ENCODE assay signal across 21 cellular contexts in genomic region chr10:113558336-113558735, GRCh38. TPM values are rescaled to one million over a fixed set of nuclear protein-coding genes. Genes with fewer than 3 reads are reported as not detected.
A peak's percentile ranks its signal among the peaks of the same experiment; 100 is the strongest.
DNase-seq lines count a peak whose midpoint lies in the region; TF ChIP-seq lines count a peak whose summit lies in the region.
"Had no signal": no experiment of that assay in that cellular context is flagged by ENCODE, and none has a peak within 500 bp of the region (broad histone marks: within the 10 kb centered on the region; RNA-seq: fewer than 3 reads in every experiment).

No MANE protein-coding gene starts in this region.

- no peak overlapping the region for H2BK5ac ChIP-seq in trophoblast cell (ENCODE audit: low read depth, low read length, poor library complexity)

- H3K23ac ChIP-seq in trophoblast cell (ENCODE audit: low read length) = no peak overlapping the region

- no peak overlapping the region for H2AK5ac ChIP-seq in trophoblast cell (ENCODE audit: low read length)

- CTCF ChIA-PET in HEK293 (lab: Yijun Ruan, JAX) = interaction anchor here (0.7 kb wide), 1 partner anchor 112 kb away, joined by 3 read pairs; no protein-coding TSS in a partner anchor
- CTCF ChIA-PET in CD8-positive, alpha-beta memory T cell (lab: Charles Lee) = no interaction called here

- TF ChIP-seq CTCF in HEK293 (tag by site-specific recombination; IDR thresholded peaks at IDR 0.05) = no peak

- no peak overlapping the region for H4K12ac ChIP-seq in trophoblast cell (ENCODE audit: low read depth, low read length)

- H3K27me3 Mint-ChIP-seq in CD8-positive, alpha-beta memory T cell = peaks cover 8 to 49% of the 10 kb centered on the region in 2 donors

- no peaks in the 10 kb centered on the region for H3K79me2 ChIP-seq in trophoblast cell (ENCODE audit: control insufficient read depth, insufficient read depth, low read length, poor library complexity)

- H3K4me3 ChIP-seq in HEK293 (ENCODE audit: low read depth, low read length) (no peak overlapping the region), iPS-20b (ENCODE audit: low read length) (peak overlapping the region; percentile 31; the same call in 1 of the 2 replicates), trophoblast cell (ENCODE audit: low read depth, low read length) (no peak overlapping the region)
- no peak overlapping the region for H3K4me3 ChIP-seq in CD8-positive, alpha-beta memory T cell (ENCODE audit: low read length)
- H3K4me3 ChIP-seq: left lung, sigmoid colon, transverse colon had no signal

- H3K4me3 Mint-ChIP-seq in CD8-positive, alpha-beta memory T cell = peak overlapping the region in 1 of 7 donors; percentile 11
- H3K4me3 Mint-ChIP-seq: activated naive CD4-positive, alpha-beta T cell treated with anti-CD3 and anti-CD28 coated beads for 36 hours; T-helper 1 cell treated with Interleukin-12 subunit alpha and Interleukin-12 subunit beta and Interleukin-4 antibody, amounts not matched to agents 30 μg/mL and 1 μg/mL, for 36 hours had no signal

- H3K9me3 Mint-ChIP-seq in CD8-positive, alpha-beta memory T cell = no peaks in the 10 kb centered on the region
- H3K9me3 Mint-ChIP-seq: activated naive CD4-positive, alpha-beta T cell treated with anti-CD3 and anti-CD28 coated beads for 36 hours; CD4-positive, alpha-beta memory T cell; T-helper 1 cell treated with Interleukin-12 subunit alpha and Interleukin-12 subunit beta and Interleukin-4 antibody, amounts not matched to agents 30 μg/mL and 1 μg/mL, for 36 hours had no signal

- no peak overlapping the region for H2BK12ac ChIP-seq in trophoblast cell (ENCODE audit: low read length)

- H3K27me3 ChIP-seq in iPS-20b (ENCODE audit: insufficient read depth, low read length) (peaks cover 100% of the 10 kb centered on the region), trophoblast cell (ENCODE audit: insufficient read depth, low read length) (peaks cover 8% of the 10 kb centered on the region)
- H3K27me3 ChIP-seq in CD8-positive, alpha-beta memory T cell (ENCODE audit: insufficient read depth, low read length, poor library complexity, severe bottlenecking) = no peaks in the 10 kb centered on the region
- H3K27me3 ChIP-seq: sigmoid colon, transverse colon had no signal

- H3K79me1 ChIP-seq in trophoblast cell (ENCODE audit: low read length) = no peaks in the 10 kb centered on the region

- H3K27ac ChIP-seq in HEK293 (ENCODE audit: extremely low read depth, low read depth, low read length) (no peak overlapping the region), iPS-20b (ENCODE audit: low read length) (no peak overlapping the region), trophoblast cell (ENCODE audit: low read depth, low read length) (no peak overlapping the region)
- no peak overlapping the region for H3K27ac ChIP-seq in CD8-positive, alpha-beta memory T cell (ENCODE audit: low read depth, low read length)
- H3K27ac ChIP-seq: left lung, sigmoid colon, transverse colon had no signal

- H3K18ac ChIP-seq in trophoblast cell (ENCODE audit: low read length) = no peak overlapping the region

- no peaks in the 10 kb centered on the region for H3K36me3 ChIP-seq in HEK293 (ENCODE audit: control insufficient read depth in 2 of 2, insufficient read depth in 1 of 2, low read length in 2 of 2)
- no peaks in the 10 kb centered on the region for H3K36me3 ChIP-seq in iPS-20b (ENCODE audit: insufficient read depth, low read depth, low read length)
- H3K36me3 ChIP-seq in trophoblast cell (ENCODE audit: control insufficient read depth in 1 of 2, insufficient read depth in 2 of 2, low read length in 2 of 2) = no peaks in the 10 kb centered on the region
- no peaks in the 10 kb centered on the region for H3K36me3 ChIP-seq in CD8-positive, alpha-beta memory T cell (ENCODE audit: insufficient read depth, low read length)
- H3K36me3 ChIP-seq: left lung, sigmoid colon, transverse colon had no signal

- no CpG with 5 or more reads among the region's 8 CpGs for WGBS in trophoblast cell (ENCODE audit: extremely low coverage, insufficient coverage, insufficient read length)

- DNase-seq in ecto neural progenitor cell (ENCODE audit: low spot score) = peak; percentile 59
- peak; percentile 30 to 69 for DNase-seq in trophoblast cell
- DNase-seq in CD8-positive, alpha-beta memory T cell = no peak
- DNase-seq in NCI-H1417 treated with DMSO at 0.1 percent for 48 hours (lab: John Stamatoyannopoulos, UW) = no peak
- DNase-seq in activated CD8-positive, alpha-beta memory T cell treated with anti-CD3 and anti-CD28 coated beads, Interleukin-2, amount 50 U/mL, for 4 hours = no peak
- DNase-seq in superior temporal gyrus (ENCODE audit: extremely low spot score) = no peak
- DNase-seq: activated CD4-positive, alpha-beta T cell treated with anti-CD3 and anti-CD28 coated beads, Interleukin-2, amount 50 U/mL, for 4 hours; activated naive CD4-positive, alpha-beta T cell treated with anti-CD3 and anti-CD28 coated beads for 36 hours; CD4-positive, alpha-beta memory T cell; DND-41; left lung; PC-3; sigmoid colon; stimulated activated naive CD4-positive, alpha-beta T cell treated with Interleukin-2 at 50 U/mL for 16 hours; transverse colon had no signal

- no peak overlapping the region for H3K4ac ChIP-seq in trophoblast cell (ENCODE audit: low read depth, low read length)

- H3K9ac ChIP-seq in iPS-20b (ENCODE audit: low read depth, low read length) (no peak overlapping the region), trophoblast cell (ENCODE audit: low read length) (no peak overlapping the region)

- no peak overlapping the region for H3K4me2 ChIP-seq in trophoblast cell (ENCODE audit: low read length)

- POLR2A ChIA-PET in HEK293 (lab: Yijun Ruan, JAX) = no interaction called here
- POLR2A ChIA-PET in CD8-positive, alpha-beta memory T cell (lab: Charles Lee) = no interaction called here

- no peak overlapping the region for H3K27ac Mint-ChIP-seq in CD8-positive, alpha-beta memory T cell
- H3K27ac Mint-ChIP-seq: activated naive CD4-positive, alpha-beta T cell treated with anti-CD3 and anti-CD28 coated beads for 36 hours; CD4-positive, alpha-beta memory T cell; T-helper 1 cell treated with Interleukin-12 subunit alpha and Interleukin-12 subunit beta and Interleukin-4 antibody, amounts not matched to agents 30 μg/mL and 1 μg/mL, for 36 hours had no signal

- H4K91ac ChIP-seq in trophoblast cell (ENCODE audit: low read depth, low read length) = no peak overlapping the region

- peaks cover 0 to 15% (median 9%) of the 10 kb centered on the region in 3 donors for H3K4me1 Mint-ChIP-seq in CD8-positive, alpha-beta memory T cell

- H3K36me3 Mint-ChIP-seq in CD8-positive, alpha-beta memory T cell = no peaks in the 10 kb centered on the region
- H3K36me3 Mint-ChIP-seq: CD4-positive, alpha-beta memory T cell had no signal

- H3K4me1 ChIP-seq in HEK293 (ENCODE audit: control insufficient read depth, insufficient read depth, low read length) (no peaks in the 10 kb centered on the region), iPS-20b (ENCODE audit: insufficient read depth, low read length) (peaks cover 15% of the 10 kb centered on the region), trophoblast cell (ENCODE audit: control insufficient read depth in 1 of 2, insufficient read depth in 2 of 2, low read length in 2 of 2) (peaks cover 4 to 7% of the 10 kb centered on the region in 2 experiments)
- H3K4me1 ChIP-seq in CD8-positive, alpha-beta memory T cell (ENCODE audit: insufficient read depth, low read length) = no peaks in the 10 kb centered on the region

- no peak overlapping the region for H3K14ac ChIP-seq in trophoblast cell (ENCODE audit: low read length)

- H2BK120ac ChIP-seq in trophoblast cell (ENCODE audit: insufficient read depth, low read length, poor library complexity) = no peak overlapping the region

- H4K8ac ChIP-seq in trophoblast cell (ENCODE audit: low read depth, low read length) = no peak overlapping the region

- no peak overlapping the region for H2AFZ ChIP-seq in trophoblast cell (ENCODE audit: insufficient read depth, low read length, poor library complexity)

- no peaks in the 10 kb centered on the region for H3K9me3 ChIP-seq in HEK293 (ENCODE audit: control insufficient read depth, insufficient read depth, low read depth, low read length)
- no peaks in the 10 kb centered on the region for H3K9me3 ChIP-seq in iPS-20b (ENCODE audit: insufficient read depth, low read depth, low read length)
- peaks cover 2% of the 10 kb centered on the region for H3K9me3 ChIP-seq in trophoblast cell (ENCODE audit: insufficient read depth, low read depth, low read length)
- no peaks in the 10 kb centered on the region for H3K9me3 ChIP-seq in CD8-positive, alpha-beta memory T cell (ENCODE audit: low read length)
- H3K9me3 ChIP-seq: left lung, sigmoid colon, transverse colon had no signal

TF ChIP-seq in HEK293, 187 proteins besides CTCF, POLR2A, EP300 and RAD21:
- TF ChIP-seq ATF2 (tag by site-specific recombination; IDR thresholded peaks at IDR 0.05; ENCODE audit: low read depth) = peak; percentile 30; the same call in 1 of the 2 replicates
- TF ChIP-seq ZNF2 (tag by site-specific recombination; IDR thresholded peaks at IDR 0.05) = no peak
TF ChIP-seq in HEK293: peak in this region for 1.

RNA-seq across cellular contexts. Expression of gene HABP2, which starts 5.5 kb away (rescaled TPM):
- polyA plus RNA-seq in trophoblast cell (2013) = 0.03 TPM in 2 replicates
- not detected for total RNA-seq in CD8-positive, alpha-beta memory T cell
- not detected for polyA plus RNA-seq in CD8-positive, alpha-beta memory T cell
- total RNA-seq: activated naive CD4-positive, alpha-beta T cell treated with anti-CD3 and anti-CD28 coated beads for 36 hours; CD4-positive, alpha-beta memory T cell; chondrocyte; fibroblast of villous mesenchyme; osteoblast; PC-3; sigmoid colon; transverse colon had no signal
- polyA plus RNA-seq: CD4-positive, alpha-beta memory T cell; sigmoid colon had no signal

Comparison
In these comparisons a context has a peak if more than half of its experiments do, and no peak if none do; other contexts are left out.
1. DNase-seq: peak in ecto neural progenitor cell (single experiment) and trophoblast cell (2 of 2); none in CD8-positive, alpha-beta memory T cell (0 of 5), NCI-H1417 treated with DMSO at 0.1 percent for 48 hours (single experiment), activated CD8-positive, alpha-beta memory T cell treated with anti-CD3 and anti-CD28 coated beads, Interleukin-2, amount 50 U/mL, for 4 hours (single experiment) and superior temporal gyrus (single experiment).